In genomic region chr9:97747201-97747965, GRCh38 we compare ENCODE assay signal across 2 cellular contexts.
TF ChIP-seq lines count a peak whose summit lies in the region.

No MANE protein-coding gene starts in this region.

TF ChIP-seq in A549, 52 proteins besides CTCF, POLR2A, EP300 and RAD21:
- TF ChIP-seq MAFK (IDR thresholded peaks at IDR 0.05; ENCODE audit: partially characterized antibody) (no peak), CBX2 (IDR thresholded peaks at IDR 0.05; ENCODE audit: borderline replicate concordance, low read depth) (no peak), TP53 (CRISPR knock-in tag; IDR thresholded peaks at IDR 0.05) (no peak), RFX5 (IDR thresholded peaks at IDR 0.05) (no peak), PHF8 (IDR thresholded peaks at IDR 0.05; ENCODE audit: borderline replicate concordance, low read depth) (no peak), RNF2 (IDR thresholded peaks at IDR 0.05; ENCODE audit: borderline replicate concordance, low read depth) (no peak), NPAS2 (CRISPR knock-in tag; IDR thresholded peaks at IDR 0.05; ENCODE audit: borderline replicate concordance) (no peak), FOSB (CRISPR knock-in tag; IDR thresholded peaks at IDR 0.05) (no peak), CEBPB (IDR thresholded peaks at IDR 0.05) (no peak), HDAC2 (IDR thresholded peaks at IDR 0.05) (no peak), FOSL2 (IDR thresholded peaks at IDR 0.05) (no peak), FOSL2 (CRISPR knock-in tag; IDR thresholded peaks at IDR 0.05) (no peak), JUNB (IDR thresholded peaks at IDR 0.05) (no peak), HOXB5 (CRISPR knock-in tag; IDR thresholded peaks at IDR 0.05) (no peak)
- TF ChIP-seq, protein P1, sequence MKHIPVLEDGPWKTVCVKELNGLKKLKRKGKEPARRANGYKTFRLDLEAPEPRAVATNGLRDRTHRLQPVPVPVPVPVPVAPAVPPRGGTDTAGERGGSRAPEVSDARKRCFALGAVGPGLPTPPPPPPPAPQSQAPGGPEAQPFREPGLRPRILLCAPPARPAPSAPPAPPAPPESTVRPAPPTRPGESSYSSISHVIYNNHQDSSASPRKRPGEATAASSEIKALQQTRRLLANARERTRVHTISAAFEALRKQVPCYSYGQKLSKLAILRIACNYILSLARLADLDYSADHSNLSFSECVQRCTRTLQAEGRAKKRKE (CRISPR knock-in tag; IDR thresholded peaks at IDR 0.05; ENCODE audit: low read depth), result no peak

TF ChIP-seq in IMR-90, 13 proteins besides CTCF, POLR2A, EP300 and RAD21:
- TF ChIP-seq BHLHE40 (IDR thresholded peaks at IDR 0.05; ENCODE audit: low read depth, low read length), result no peak
- TF ChIP-seq ELK1 (IDR thresholded peaks at IDR 0.05; ENCODE audit: borderline replicate concordance, low read depth, low read length), result no peak
- no peak for TF ChIP-seq MAZ (IDR thresholded peaks at IDR 0.05; ENCODE audit: borderline replicate concordance, low read depth, low read length)
- TF ChIP-seq RFX5 (IDR thresholded peaks at IDR 0.05; ENCODE audit: low read depth, low read length), result no peak
- TF ChIP-seq CHD1 (IDR thresholded peaks at IDR 0.05; ENCODE audit: low read depth, low read length), result no peak
- TF ChIP-seq CEBPB (IDR thresholded peaks at IDR 0.05; ENCODE audit: low read depth, low read length), result no peak
- no peak for TF ChIP-seq MAFK (IDR thresholded peaks at IDR 0.05; ENCODE audit: low read depth, low read length)
- no peak for TF ChIP-seq RCOR1 (IDR thresholded peaks at IDR 0.05; ENCODE audit: insufficient replicate concordance, low read length)
- no peak for TF ChIP-seq FOS (IDR thresholded peaks at IDR 0.05; ENCODE audit: low read depth, low read length)
- TF ChIP-seq MXI1 (IDR thresholded peaks at IDR 0.05; ENCODE audit: borderline replicate concordance, low read depth, low read length), result no peak
- no peak for TF ChIP-seq NFE2L2 (IDR thresholded peaks at IDR 0.05; ENCODE audit: low read depth, low read length)
- TF ChIP-seq SMC3 (IDR thresholded peaks at IDR 0.05; ENCODE audit: low read depth, low read length), result no peak
- TF ChIP-seq, protein P2, sequence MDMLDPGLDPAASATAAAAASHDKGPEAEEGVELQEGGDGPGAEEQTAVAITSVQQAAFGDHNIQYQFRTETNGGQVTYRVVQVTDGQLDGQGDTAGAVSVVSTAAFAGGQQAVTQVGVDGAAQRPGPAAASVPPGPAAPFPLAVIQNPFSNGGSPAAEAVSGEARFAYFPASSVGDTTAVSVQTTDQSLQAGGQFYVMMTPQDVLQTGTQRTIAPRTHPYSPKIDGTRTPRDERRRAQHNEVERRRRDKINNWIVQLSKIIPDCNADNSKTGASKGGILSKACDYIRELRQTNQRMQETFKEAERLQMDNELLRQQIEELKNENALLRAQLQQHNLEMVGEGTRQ (IDR thresholded peaks at IDR 0.05; ENCODE audit: low read depth, low read length), result no peak
